1 cellular context compared by ENCODE assay signal in the genomic region with DNA sequence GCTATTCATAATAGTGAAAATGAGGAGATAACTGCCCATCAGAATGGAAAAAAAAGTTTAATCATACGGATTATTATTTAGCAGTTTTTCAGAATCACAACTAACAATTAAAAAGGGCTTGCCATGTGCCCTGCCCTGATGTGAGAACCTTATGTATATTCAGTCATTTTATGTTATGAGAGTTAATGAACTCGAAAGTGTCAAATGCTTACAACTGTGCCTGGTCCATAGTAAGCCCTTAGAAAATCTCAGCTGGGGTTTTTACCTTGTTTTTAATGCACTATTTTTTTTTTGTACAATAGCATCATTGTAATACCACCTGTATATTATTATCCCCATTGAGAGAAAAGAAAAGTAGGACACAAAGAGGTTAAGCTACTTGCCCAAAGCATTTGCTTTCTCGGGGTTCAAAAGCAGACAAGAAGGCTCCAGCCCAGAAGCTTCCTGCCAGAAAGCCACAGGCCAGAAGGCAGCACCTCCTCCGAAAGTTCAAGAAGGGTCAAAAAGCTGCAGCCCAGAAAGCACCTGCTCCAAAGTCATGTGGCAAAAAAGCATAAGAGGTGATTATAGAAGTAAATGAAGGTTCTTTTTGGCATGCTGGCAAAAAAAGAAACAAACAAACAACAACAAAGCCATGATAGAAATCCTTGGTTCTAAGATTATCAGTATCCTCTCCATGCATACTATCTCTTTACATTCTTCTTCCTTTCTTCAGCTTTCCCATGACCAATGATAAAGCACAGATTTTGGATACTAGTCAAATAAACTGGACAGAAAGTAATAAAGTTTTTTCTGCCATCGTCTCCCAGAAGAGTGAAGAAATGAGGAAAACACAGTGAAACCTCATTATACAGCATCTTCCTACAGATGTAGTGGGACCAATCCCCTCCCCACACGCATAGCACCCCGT.
TF ChIP-seq lines count a peak whose summit lies in the region.

No MANE protein-coding gene starts in this region.

TF ChIP-seq in GM23338, 12 proteins besides CTCF, POLR2A, EP300 and RAD21 (continued from another document):
- TF ChIP-seq, protein P1, sequence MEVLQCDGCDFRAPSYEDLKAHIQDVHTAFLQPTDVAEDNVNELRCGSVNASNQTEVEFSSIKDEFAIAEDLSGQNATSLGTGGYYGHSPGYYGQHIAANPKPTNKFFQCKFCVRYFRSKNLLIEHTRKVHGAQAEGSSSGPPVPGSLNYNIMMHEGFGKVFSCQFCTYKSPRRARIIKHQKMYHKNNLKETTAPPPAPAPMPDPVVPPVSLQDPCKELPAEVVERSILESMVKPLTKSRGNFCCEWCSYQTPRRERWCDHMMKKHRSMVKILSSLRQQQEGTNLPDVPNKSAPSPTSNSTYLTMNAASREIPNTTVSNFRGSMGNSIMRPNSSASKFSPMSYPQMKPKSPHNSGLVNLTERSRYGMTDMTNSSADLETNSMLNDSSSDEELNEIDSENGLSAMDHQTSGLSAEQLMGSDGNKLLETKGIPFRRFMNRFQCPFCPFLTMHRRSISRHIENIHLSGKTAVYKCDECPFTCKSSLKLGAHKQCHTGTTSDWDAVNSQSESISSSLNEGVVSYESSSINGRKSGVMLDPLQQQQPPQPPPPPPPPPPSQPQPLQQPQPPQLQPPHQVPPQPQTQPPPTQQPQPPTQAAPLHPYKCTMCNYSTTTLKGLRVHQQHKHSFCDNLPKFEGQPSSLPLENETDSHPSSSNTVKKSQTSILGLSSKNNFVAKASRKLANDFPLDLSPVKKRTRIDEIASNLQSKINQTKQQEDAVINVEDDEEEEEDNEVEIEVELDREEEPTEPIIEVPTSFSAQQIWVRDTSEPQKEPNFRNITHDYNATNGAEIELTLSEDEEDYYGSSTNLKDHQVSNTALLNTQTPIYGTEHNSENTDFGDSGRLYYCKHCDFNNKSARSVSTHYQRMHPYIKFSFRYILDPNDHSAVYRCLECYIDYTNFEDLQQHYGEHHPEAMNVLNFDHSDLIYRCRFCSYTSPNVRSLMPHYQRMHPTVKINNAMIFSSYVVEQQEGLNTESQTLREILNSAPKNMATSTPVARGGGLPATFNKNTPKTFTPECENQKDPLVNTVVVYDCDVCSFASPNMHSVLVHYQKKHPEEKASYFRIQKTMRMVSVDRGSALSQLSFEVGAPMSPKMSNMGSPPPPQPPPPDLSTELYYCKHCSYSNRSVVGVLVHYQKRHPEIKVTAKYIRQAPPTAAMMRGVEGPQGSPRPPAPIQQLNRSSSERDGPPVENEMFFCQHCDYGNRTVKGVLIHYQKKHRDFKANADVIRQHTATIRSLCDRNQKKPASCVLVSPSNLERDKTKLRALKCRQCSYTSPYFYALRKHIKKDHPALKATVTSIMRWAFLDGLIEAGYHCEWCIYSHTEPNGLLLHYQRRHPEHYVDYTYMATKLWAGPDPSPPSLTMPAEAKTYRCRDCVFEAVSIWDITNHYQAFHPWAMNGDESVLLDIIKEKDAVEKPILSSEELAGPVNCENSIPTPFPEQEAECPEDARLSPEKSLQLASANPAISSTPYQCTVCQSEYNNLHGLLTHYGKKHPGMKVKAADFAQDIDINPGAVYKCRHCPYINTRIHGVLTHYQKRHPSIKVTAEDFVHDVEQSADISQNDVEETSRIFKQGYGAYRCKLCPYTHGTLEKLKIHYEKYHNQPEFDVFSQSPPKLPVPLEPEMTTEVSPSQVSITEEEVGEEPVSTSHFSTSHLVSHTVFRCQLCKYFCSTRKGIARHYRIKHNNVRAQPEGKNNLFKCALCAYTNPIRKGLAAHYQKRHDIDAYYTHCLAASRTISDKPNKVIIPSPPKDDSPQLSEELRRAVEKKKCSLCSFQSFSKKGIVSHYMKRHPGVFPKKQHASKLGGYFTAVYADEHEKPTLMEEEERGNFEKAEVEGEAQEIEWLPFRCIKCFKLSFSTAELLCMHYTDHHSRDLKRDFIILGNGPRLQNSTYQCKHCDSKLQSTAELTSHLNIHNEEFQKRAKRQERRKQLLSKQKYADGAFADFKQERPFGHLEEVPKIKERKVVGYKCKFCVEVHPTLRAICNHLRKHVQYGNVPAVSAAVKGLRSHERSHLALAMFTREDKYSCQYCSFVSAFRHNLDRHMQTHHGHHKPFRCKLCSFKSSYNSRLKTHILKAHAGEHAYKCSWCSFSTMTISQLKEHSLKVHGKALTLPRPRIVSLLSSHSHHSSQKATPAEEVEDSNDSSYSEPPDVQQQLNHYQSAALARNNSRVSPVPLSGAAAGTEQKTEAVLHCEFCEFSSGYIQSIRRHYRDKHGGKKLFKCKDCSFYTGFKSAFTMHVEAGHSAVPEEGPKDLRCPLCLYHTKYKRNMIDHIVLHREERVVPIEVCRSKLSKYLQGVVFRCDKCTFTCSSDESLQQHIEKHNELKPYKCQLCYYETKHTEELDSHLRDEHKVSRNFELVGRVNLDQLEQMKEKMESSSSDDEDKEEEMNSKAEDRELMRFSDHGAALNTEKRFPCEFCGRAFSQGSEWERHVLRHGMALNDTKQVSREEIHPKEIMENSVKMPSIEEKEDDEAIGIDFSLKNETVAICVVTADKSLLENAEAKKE (CRISPR knock-in tag; IDR thresholded peaks at IDR 0.05): no peak
- TF ChIP-seq STAT1 (IDR thresholded peaks at IDR 0.05; ENCODE audit: unreplicated experiment): no peak
- TF ChIP-seq EZH2 (IDR thresholded peaks at IDR 0.05; ENCODE audit: low read depth, unreplicated experiment): no peak
- no peak for TF ChIP-seq JUNB (IDR thresholded peaks at IDR 0.05; ENCODE audit: unreplicated experiment)
- TF ChIP-seq NANOG (IDR thresholded peaks at IDR 0.05; ENCODE audit: borderline replicate concordance): no peak
- no peak for TF ChIP-seq EZH2phosphoT487 (IDR thresholded peaks at IDR 0.05; ENCODE audit: unreplicated experiment)
- no peak for TF ChIP-seq CREB1 (CRISPR knock-in tag; IDR thresholded peaks at IDR 0.05; ENCODE audit: low read depth)
- TF ChIP-seq, protein P2, sequence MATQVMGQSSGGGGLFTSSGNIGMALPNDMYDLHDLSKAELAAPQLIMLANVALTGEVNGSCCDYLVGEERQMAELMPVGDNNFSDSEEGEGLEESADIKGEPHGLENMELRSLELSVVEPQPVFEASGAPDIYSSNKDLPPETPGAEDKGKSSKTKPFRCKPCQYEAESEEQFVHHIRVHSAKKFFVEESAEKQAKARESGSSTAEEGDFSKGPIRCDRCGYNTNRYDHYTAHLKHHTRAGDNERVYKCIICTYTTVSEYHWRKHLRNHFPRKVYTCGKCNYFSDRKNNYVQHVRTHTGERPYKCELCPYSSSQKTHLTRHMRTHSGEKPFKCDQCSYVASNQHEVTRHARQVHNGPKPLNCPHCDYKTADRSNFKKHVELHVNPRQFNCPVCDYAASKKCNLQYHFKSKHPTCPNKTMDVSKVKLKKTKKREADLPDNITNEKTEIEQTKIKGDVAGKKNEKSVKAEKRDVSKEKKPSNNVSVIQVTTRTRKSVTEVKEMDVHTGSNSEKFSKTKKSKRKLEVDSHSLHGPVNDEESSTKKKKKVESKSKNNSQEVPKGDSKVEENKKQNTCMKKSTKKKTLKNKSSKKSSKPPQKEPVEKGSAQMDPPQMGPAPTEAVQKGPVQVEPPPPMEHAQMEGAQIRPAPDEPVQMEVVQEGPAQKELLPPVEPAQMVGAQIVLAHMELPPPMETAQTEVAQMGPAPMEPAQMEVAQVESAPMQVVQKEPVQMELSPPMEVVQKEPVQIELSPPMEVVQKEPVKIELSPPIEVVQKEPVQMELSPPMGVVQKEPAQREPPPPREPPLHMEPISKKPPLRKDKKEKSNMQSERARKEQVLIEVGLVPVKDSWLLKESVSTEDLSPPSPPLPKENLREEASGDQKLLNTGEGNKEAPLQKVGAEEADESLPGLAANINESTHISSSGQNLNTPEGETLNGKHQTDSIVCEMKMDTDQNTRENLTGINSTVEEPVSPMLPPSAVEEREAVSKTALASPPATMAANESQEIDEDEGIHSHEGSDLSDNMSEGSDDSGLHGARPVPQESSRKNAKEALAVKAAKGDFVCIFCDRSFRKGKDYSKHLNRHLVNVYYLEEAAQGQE (IDR thresholded peaks at IDR 0.05; ENCODE audit: unreplicated experiment): no peak
